Comparison of ENCODE assay signal across 23 cellular contexts in genomic region chr14:67405771-67406170, GRCh38. TPM values are rescaled to one million over a fixed set of nuclear protein-coding genes. Genes with fewer than 3 reads are reported as not detected.
DNase-seq lines count a peak whose midpoint lies in the region; ATAC-seq and TF ChIP-seq lines count a peak whose summit lies in the region.
"Had no signal": no experiment of that assay in that cellular context is flagged by ENCODE, and none has a peak within 500 bp of the region (broad histone marks: within the 10 kb centered on the region; RNA-seq: fewer than 3 reads in every experiment).

No MANE protein-coding gene starts in this region.

- DNase-seq in activated T-cell treated with anti-CD3 and anti-CD28 coated beads, Interleukin-2, amount 50 U/mL, for 24 hours, result peak; percentile 20
- no peak for DNase-seq in activated T-cell treated with anti-CD3 and anti-CD28 coated beads, Interleukin-2, amount 50 U/mL, for 1 hour
- peak; percentile 7 for DNase-seq in coronary artery (ENCODE audit: low spot score)
- DNase-seq in mesenteric fat pad (ENCODE audit: low spot score), result peak; percentile 75
- DNase-seq in NCI-H187 (lab: John Stamatoyannopoulos, UW), result no peak
- DNase-seq: ACHN; AML-193; BE2C; Calu3; CD4-positive, alpha-beta T cell; CD8-positive, alpha-beta memory T cell; DMS53; DMS79 treated with DMSO at 0.1 percent for 48 hours; GF-D8; H9 had no signal

- no peak overlapping the region for H3K27ac Mint-ChIP-seq in activated T-cell treated with anti-CD3 and anti-CD28 coated beads, Interleukin-2, amount 50 U/mL, for 24 hours
- H3K27ac Mint-ChIP-seq: CD14-positive monocyte; CD4-positive, alpha-beta T cell; CD8-positive, alpha-beta memory T cell; GM23338; H9 had no signal

- TF ChIP-seq CTCF in coronary artery (IDR thresholded peaks at IDR 0.05), result no peak

- no peaks in the 10 kb centered on the region for H3K27me3 Mint-ChIP-seq in activated T-cell treated with anti-CD3 and anti-CD28 coated beads, Interleukin-2, amount 50 U/mL, for 24 hours
- H3K27me3 Mint-ChIP-seq: CD4-positive, alpha-beta T cell had no signal

- no peaks in the 10 kb centered on the region for H3K36me3 Mint-ChIP-seq in activated T-cell treated with anti-CD3 and anti-CD28 coated beads, Interleukin-2, amount 50 U/mL, for 24 hours (ENCODE audit: low read depth)
- H3K36me3 Mint-ChIP-seq: CD14-positive monocyte; CD8-positive, alpha-beta memory T cell had no signal

- H3K9me3 Mint-ChIP-seq in activated T-cell treated with anti-CD3 and anti-CD28 coated beads, Interleukin-2, amount 50 U/mL, for 24 hours, result no peaks in the 10 kb centered on the region
- H3K9me3 Mint-ChIP-seq: CD4-positive, alpha-beta T cell; GM23338 had no signal

- TF ChIP-seq POLR2A in GM18505 (IDR thresholded peaks at IDR 0.05; ENCODE audit: borderline replicate concordance, extremely low read depth, insufficient read depth, insufficient read length), result no peak

- no peak overlapping the region for H3K4me3 ChIP-seq in coronary artery
- H3K4me3 ChIP-seq: BLaER1 treated with 17β-estradiol and CSF1 and Interleukin-3, amounts not matched to agents 10 nM and 100 nM; GM23338 had no signal

- no peak overlapping the region for H3K4me3 Mint-ChIP-seq in activated T-cell treated with anti-CD3 and anti-CD28 coated beads, Interleukin-2, amount 50 U/mL, for 24 hours
- H3K4me3 Mint-ChIP-seq: CD14-positive monocyte; CD4-positive, alpha-beta T cell; CD8-positive, alpha-beta memory T cell; GM23338; H9 had no signal

- no peak overlapping the region for H3K27ac ChIP-seq in coronary artery
- H3K27ac ChIP-seq: 22Rv1; BLaER1 treated with 17β-estradiol and CSF1 and Interleukin-3, amounts not matched to agents 10 nM and 100 nM had no signal

- ATAC-seq in GM18870 (IDR thresholded peaks at IDR 0.05; ENCODE audit: unreplicated experiment) (no peak), GM18505 (IDR thresholded peaks at IDR 0.05; ENCODE audit: unreplicated experiment) (no peak)
- ATAC-seq: GM23338, HCT116 had no signal

- no peaks in the 10 kb centered on the region for H3K4me1 Mint-ChIP-seq in activated T-cell treated with anti-CD3 and anti-CD28 coated beads, Interleukin-2, amount 50 U/mL, for 24 hours (ENCODE audit: low read depth)
- H3K4me1 Mint-ChIP-seq: CD14-positive monocyte; CD8-positive, alpha-beta memory T cell had no signal

RNA-seq across cellular contexts. Expression of gene PLEK2, which starts 6.2 kb away (rescaled TPM):
- total RNA-seq in mesenteric fat pad, result 0.64 TPM
- total RNA-seq: H4, H9 had no signal

RNA-seq across cellular contexts. Expression of gene EIF2S1, which starts 45.6 kb away (rescaled TPM):
- total RNA-seq in mesenteric fat pad, result 91.2 TPM

RNA-seq across cellular contexts. Expression of gene ATP6V1D, which starts 46.2 kb away (rescaled TPM):
- 65.9 TPM for total RNA-seq in mesenteric fat pad

Comparison
In these comparisons a context has a peak if more than half of its experiments do, and no peak if none do; other contexts are left out.
1. DNase-seq: peak in activated T-cell treated with anti-CD3 and anti-CD28 coated beads, Interleukin-2, amount 50 U/mL, for 24 hours (single experiment), coronary artery (single experiment) and mesenteric fat pad (single experiment); none in activated T-cell treated with anti-CD3 and anti-CD28 coated beads, Interleukin-2, amount 50 U/mL, for 1 hour (single experiment) and NCI-H187 (0 of 2).